12 cellular contexts compared by ENCODE assay signal in the genomic region with DNA sequence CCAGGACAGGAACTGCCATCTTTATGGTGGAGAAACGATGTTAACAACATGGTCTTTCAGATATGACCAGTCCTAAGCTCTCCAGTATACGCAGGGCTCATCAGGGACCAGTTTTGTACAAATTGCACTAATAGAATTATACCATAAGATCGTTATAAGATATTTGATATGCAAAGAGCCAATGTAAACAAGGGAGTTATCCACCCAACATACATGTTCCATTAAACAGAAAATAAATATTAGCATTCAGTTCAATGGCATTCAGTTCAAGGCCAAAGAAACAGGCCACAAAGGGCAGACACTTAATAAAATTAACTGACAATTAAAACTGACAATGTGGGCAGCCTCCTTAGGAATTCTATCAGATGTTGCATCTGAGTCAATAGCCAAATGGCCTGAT. TPM values are rescaled to one million over a fixed set of nuclear protein-coding genes. Genes with fewer than 3 reads are reported as not detected.
A peak's percentile ranks its signal among the peaks of the same experiment; 100 is the strongest.
DNase-seq lines count a peak whose midpoint lies in the region; ATAC-seq and TF ChIP-seq lines count a peak whose summit lies in the region.
"Had no signal": no experiment of that assay in that cellular context is flagged by ENCODE, and none has a peak within 500 bp of the region (broad histone marks: within the 10 kb centered on the region; RNA-seq: fewer than 3 reads in every experiment).

No MANE protein-coding gene starts in this region.

- no peaks in the 10 kb centered on the region for H3K36me3 ChIP-seq in DOHH2 (ENCODE audit: control insufficient read depth, low read length)
- peaks cover 6% of the 10 kb centered on the region; the same call in 1 of the 2 replicates for H3K36me3 ChIP-seq in PC-3 (ENCODE audit: low read depth, low read length)
- H3K36me3 ChIP-seq in neuronal stem cell (replicated peaks in 1 of 2; ENCODE audit: control insufficient read depth in 2 of 2, insufficient read depth in 2 of 2, low read length in 2 of 2): no peaks in the 10 kb centered on the region

- no peaks in the 10 kb centered on the region for H4K20me1 ChIP-seq in DOHH2 (ENCODE audit: control insufficient read depth, insufficient read depth, low read depth, low read length)
- 0 out of 2 replicates have a peak, but pooled peaks cover 10% of the 10 kb centered on the region for H4K20me1 ChIP-seq in PC-3 (ENCODE audit: low read length)

- H3F3A ChIP-seq in DOHH2 (ENCODE audit: control insufficient read depth, insufficient read depth) (no peaks in the 10 kb centered on the region), PC-3 (ENCODE audit: low read length, unreplicated experiment) (no peaks in the 10 kb centered on the region)

- H3K27ac ChIP-seq in DOHH2 (ENCODE audit: low read depth, low read length) (no peak overlapping the region), PC-3 (ENCODE audit: low read length) (no peak overlapping the region), neuronal stem cell (replicated peaks; ENCODE audit: low read length) (no peak overlapping the region)

- no peak overlapping the region for H2BK12ac ChIP-seq in neuronal stem cell (ENCODE audit: low read length)

- no peaks in the 10 kb centered on the region for H3K9me3 Mint-ChIP-seq in endothelial cell (ENCODE audit: unreplicated experiment)
- H3K9me3 Mint-ChIP-seq: stimulated activated naive CD8-positive, alpha-beta T cell treated with anti-CD3 and anti-CD28 coated beads, Interleukin-15, amount 100 ng/mL, for 72 hours had no signal

- peaks cover 10% of the 10 kb centered on the region for H3K27me3 Mint-ChIP-seq in endothelial cell (ENCODE audit: unreplicated experiment)

- no peak overlapping the region for H3K27ac Mint-ChIP-seq in endothelial cell (ENCODE audit: unreplicated experiment)
- H3K27ac Mint-ChIP-seq: progenitor cell of endocrine pancreas had no signal

- H3K4me1 ChIP-seq in DOHH2 (ENCODE audit: control insufficient read depth, low read length): peaks cover 30% of the 10 kb centered on the region
- H3K4me1 ChIP-seq in PC-3 (ENCODE audit: insufficient read depth, low read length): peaks cover 47% of the 10 kb centered on the region
- peaks cover 7 to 8% of the 10 kb centered on the region in 2 donors for H3K4me1 ChIP-seq in neuronal stem cell (ENCODE audit: control insufficient read depth in 2 of 2, insufficient read depth in 1 of 2, low read depth in 1 of 2, low read length in 2 of 2)

- no peak overlapping the region for H3K23ac ChIP-seq in neuronal stem cell (ENCODE audit: low read depth, low read length, poor library complexity)

- TF ChIP-seq CTCF in DOHH2 (IDR thresholded peaks at IDR 0.05; ENCODE audit: low read depth, low read length, poor library complexity, severe bottlenecking): no peak
- TF ChIP-seq CTCF in PC-3 (conservative IDR thresholded peaks at IDR 0.05; ENCODE audit: low read depth, low read length): no peak
- TF ChIP-seq CTCF in endothelial cell (IDR thresholded peaks at IDR 0.05; ENCODE audit: unreplicated experiment): no peak

- H4K8ac ChIP-seq in neuronal stem cell (ENCODE audit: low read depth, low read length): no peak overlapping the region

- no peak overlapping the region for H2BK120ac ChIP-seq in neuronal stem cell (ENCODE audit: low read depth, low read length)

- no peaks in the 10 kb centered on the region for H3K9me3 ChIP-seq in DOHH2 (ENCODE audit: control insufficient read depth, insufficient read depth, low read length)
- H3K9me3 ChIP-seq in PC-3 (ENCODE audit: low read length): no peaks in the 10 kb centered on the region
- peaks cover 0 to 2% of the 10 kb centered on the region in 2 donors for H3K9me3 ChIP-seq in neuronal stem cell (replicated peaks in 1 of 2; ENCODE audit: control insufficient read depth in 2 of 2, insufficient read depth in 1 of 2, low read depth in 1 of 2, low read length in 2 of 2)

- peaks cover 2% of the 10 kb centered on the region for H3K79me1 ChIP-seq in neuronal stem cell (ENCODE audit: low read depth, low read length)

- H2AFZ ChIP-seq in PC-3 (ENCODE audit: low read length) (no peak overlapping the region), neuronal stem cell (ENCODE audit: low read length) (peak overlapping the region; percentile 98)

- H2BK15ac ChIP-seq in neuronal stem cell (ENCODE audit: low read length): no peak overlapping the region

- no peak overlapping the region for H2BK5ac ChIP-seq in neuronal stem cell (ENCODE audit: low read length)

- H3K4me1 Mint-ChIP-seq in endothelial cell (ENCODE audit: unreplicated experiment): peaks cover 54% of the 10 kb centered on the region

- no CpG with 5 or more reads among the region's 3 CpGs for WGBS in neuronal stem cell (ENCODE audit: extremely low coverage in 2 of 2, insufficient read length in 2 of 2, insufficient replicate concordance in 1 of 2), 2 donors

- H3K27me3 ChIP-seq in DOHH2 (ENCODE audit: control insufficient read depth, low read length) (peaks cover 22% of the 10 kb centered on the region), PC-3 (ENCODE audit: low read length) (no peaks in the 10 kb centered on the region), neuronal stem cell (ENCODE audit: control insufficient read depth in 3 of 3, insufficient read depth in 3 of 3, low read depth in 1 of 3, low read length in 3 of 3) (peaks cover 2 to 20% (median 16%) of the 10 kb centered on the region in 3 experiments)

- CTCF ChIA-PET in PC-3 (lab: Charles Lee): no interaction called here

- BruUV-seq in PC-3 (replicated peaks; lab: Mats Ljungman, UMichigan): no TSS peak

- no peak overlapping the region for H3K4ac ChIP-seq in neuronal stem cell (ENCODE audit: low read length)

- peaks cover 30% of the 10 kb centered on the region for H3K36me3 Mint-ChIP-seq in endothelial cell (ENCODE audit: low read depth, unreplicated experiment)

- DNase-seq in PC-3 (no peak), endothelial cell (ENCODE audit: low spot score) (no peak), neuronal stem cell (ENCODE audit: low spot score) (no peak), D341Med (ENCODE audit: low spot score) (no peak)
- DNase-seq: activated naive CD4-positive, alpha-beta T cell treated with Interleukin-2 at 50 U/mL for 16 hours; NCI-H1930; stimulated activated naive CD8-positive, alpha-beta T cell treated with anti-CD3 and anti-CD28 coated beads, Interleukin-15, amount 100 ng/mL, for 72 hours had no signal

- H3K9me2 ChIP-seq in DOHH2 (replicated peaks; ENCODE audit: control insufficient read depth, low read length) (no peaks in the 10 kb centered on the region), PC-3 (replicated peaks; ENCODE audit: low read length) (no peaks in the 10 kb centered on the region)

- ATAC-seq in PC-3 (no peak), HG03280 (IDR thresholded peaks at IDR 0.05; ENCODE audit: unreplicated experiment) (no peak), HG02610 (IDR thresholded peaks at IDR 0.05; ENCODE audit: unreplicated experiment) (no peak), esophagus mucosa (no peak)
- ATAC-seq: stimulated activated naive CD8-positive, alpha-beta T cell treated with anti-CD3 and anti-CD28 coated beads, Interleukin-15, amount 100 ng/mL, for 72 hours had no signal

- H3K9ac ChIP-seq in PC-3 (ENCODE audit: low read length) (peak overlapping the region; percentile 64; the same call in 1 of the 2 replicates), neuronal stem cell (ENCODE audit: low read depth, low read length, poor library complexity) (no peak overlapping the region)

- H3K4me3 Mint-ChIP-seq in endothelial cell (ENCODE audit: unreplicated experiment): peak overlapping the region; percentile 99

- no peak overlapping the region for H3K14ac ChIP-seq in neuronal stem cell (ENCODE audit: low read length)

- no peak overlapping the region for H4K91ac ChIP-seq in neuronal stem cell (ENCODE audit: low read depth, low read length, poor library complexity)

- peaks cover 32% of the 10 kb centered on the region for H3K79me2 ChIP-seq in DOHH2 (ENCODE audit: control insufficient read depth, low read length)
- H3K79me2 ChIP-seq in PC-3 (ENCODE audit: low read length): peaks cover 65% of the 10 kb centered on the region

- intact Hi-C loops in PC-3 (cut with micrococcal nuclease): loop anchor here (2.0 to 5.0 kb wide), 2 partner anchors 32 to 52 kb away; no protein-coding TSS in a partner anchor

- H3K4me2 ChIP-seq in DOHH2 (ENCODE audit: low read length) (peak overlapping the region; percentile 97), PC-3 (ENCODE audit: low read length) (peak overlapping the region; percentile 86), neuronal stem cell (ENCODE audit: insufficient read depth, low read length, poor library complexity, severe bottlenecking) (no peak overlapping the region)

- peak overlapping the region; percentile 88 for H3K4me3 ChIP-seq in DOHH2 (ENCODE audit: low read length)
- peak overlapping the region; percentile 81 for H3K4me3 ChIP-seq in PC-3 (ENCODE audit: low read length)
- H3K4me3 ChIP-seq in neuronal stem cell (ENCODE audit: low read length in 2 of 2): no peak overlapping the region

- H3K18ac ChIP-seq in neuronal stem cell (ENCODE audit: low read length): no peak overlapping the region

- POLR2A ChIA-PET in PC-3 (lab: Charles Lee; ENCODE audit: unreplicated experiment): no interaction called here

- no peak overlapping the region for H2AK5ac ChIP-seq in neuronal stem cell (ENCODE audit: low read depth, low read length)

RNA-seq across cellular contexts. Expression of a gene that starts 2.6 kb away (rescaled TPM):
- 16.0 and 21.8 TPM in 2 replicates for total RNA-seq in PC-3 (2014; rRNA removed)
- total RNA-seq in endothelial cell (ENCODE audit: unreplicated experiment): 47.6 TPM
- 1.3 TPM for polyA plus RNA-seq in neuronal stem cell (2013, experiment 1 of 2)
- polyA plus RNA-seq in neuronal stem cell (2013, experiment 2 of 2): 1.4 TPM
- total RNA-seq in esophagus mucosa: 22.8 TPM

Comparison
In these comparisons a context has a peak if more than half of its experiments do, and no peak if none do; other contexts are left out.
1. H3K4me3 ChIP-seq: peak in DOHH2 (single experiment) and PC-3 (single experiment); none in neuronal stem cell (0 of 2).